Comparison of ENCODE assay signal across 21 cellular contexts in the genomic region with DNA sequence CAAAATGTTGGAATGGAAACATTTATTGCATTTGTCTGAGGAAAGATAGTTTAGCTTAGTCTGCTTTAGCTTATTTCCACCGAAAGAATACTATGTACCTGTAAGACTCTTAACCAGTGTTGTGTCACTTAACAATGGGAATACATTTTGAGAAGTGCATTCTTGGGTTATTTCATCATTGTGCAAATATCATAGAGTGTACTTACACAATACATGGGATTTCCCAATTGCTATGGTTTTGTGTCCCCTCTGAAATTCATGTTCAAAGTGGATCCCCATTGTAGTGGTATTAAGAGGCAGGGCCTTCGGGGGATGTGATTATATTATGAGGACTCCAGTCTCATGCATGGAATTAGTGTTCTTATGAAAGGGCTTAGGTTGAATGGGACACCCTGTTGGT.
DNase-seq lines count a peak whose midpoint lies in the region; ATAC-seq and TF ChIP-seq lines count a peak whose summit lies in the region.
"Had no signal": no experiment of that assay in that cellular context is flagged by ENCODE, and none has a peak within 500 bp of the region (broad histone marks: within the 10 kb centered on the region; RNA-seq: fewer than 3 reads in every experiment).

No MANE protein-coding gene starts in this region.

- no peak overlapping the region for H3K27ac ChIP-seq in foreskin keratinocyte
- H3K27ac ChIP-seq: colonic mucosa, SJSA1, tibial nerve, WERI-Rb-1 had no signal

- H3K27me3 ChIP-seq in foreskin keratinocyte, result no peaks in the 10 kb centered on the region
- H3K27me3 ChIP-seq: colonic mucosa, SJSA1, tibial nerve had no signal

- DNase-seq in DMS53 (lab: John Stamatoyannopoulos, UW) (peak; percentile 73), amniotic epithelial cell (ENCODE audit: low read depth) (peak; percentile 59), foreskin keratinocyte (peak; percentile 40 to 48), NCI-H1105 (lab: John Stamatoyannopoulos, UW) (no peak), epidermal melanocyte (ENCODE audit: insufficient read length, low spot score) (no peak)
- DNase-seq in activated T-cell treated with anti-CD3 and anti-CD28 coated beads, Interleukin-2, amount 50 U/mL, for 1 hour, result no peak
- DNase-seq: activated CD4-positive, alpha-beta memory T cell treated with anti-CD3 and anti-CD28 coated beads, Interleukin-2, amount 10 ng/mL, durations not matched to agents 7 days and 5 days; activated naive CD4-positive, alpha-beta T cell treated with anti-CD3 and anti-CD28 coated beads for 36 hours; activated T-cell treated with anti-CD3 and anti-CD28 coated beads, Interleukin-2, amount 50 U/mL, for 24 hours; colonic mucosa; glutamatergic neuron; NCI-H2029; NCI-H510A treated with DMSO at 0.1 percent for 48 hours; stimulated activated naive CD4-positive, alpha-beta T cell treated with Interleukin-2 at 50 U/mL for 16 hours; T-helper 17 cell; WERI-Rb-1 had no signal

- TF ChIP-seq RAD21 in Ishikawa (IDR thresholded peaks at IDR 0.05; ENCODE audit: low read depth), result no peak

- ATAC-seq in foreskin keratinocyte, result peak; percentile 13
- ATAC-seq in GM21447 (IDR thresholded peaks at IDR 0.05; ENCODE audit: unreplicated experiment), result no peak
- ATAC-seq: sciatic nerve, T-helper 17 cell had no signal

- H3K4me1 ChIP-seq in foreskin keratinocyte, result peaks cover 16% of the 10 kb centered on the region
- H3K4me1 ChIP-seq: colonic mucosa, tibial nerve had no signal

- TF ChIP-seq CTCF in foreskin keratinocyte (conservative IDR thresholded peaks at IDR 0.05), result no peak

- TF ChIP-seq EP300 in Ishikawa (IDR thresholded peaks at IDR 0.05; ENCODE audit: borderline replicate concordance), result 0 out of 2 replicates have a peak, but pooled peaks have one; percentile 30

TF ChIP-seq in Ishikawa, 13 proteins besides CTCF, POLR2A, EP300 and RAD21:
- TF ChIP-seq CEBPB (IDR thresholded peaks at IDR 0.05) (peak; percentile 77), NFIC (IDR thresholded peaks at IDR 0.05) (peak; percentile 9; the same call in 1 of the 2 replicates), CREB1 (IDR thresholded peaks at IDR 0.05; ENCODE audit: low read depth) (no peak), TEAD4 (IDR thresholded peaks at IDR 0.05) (peak; percentile 37; the same call in 1 of the 2 replicates), TCF12 (IDR thresholded peaks at IDR 0.05; ENCODE audit: low read depth) (no peak)

Comparison
In these comparisons a context has a peak if more than half of its experiments do, and no peak if none do; other contexts are left out.
1. DNase-seq: peak in DMS53 (single experiment), amniotic epithelial cell (single experiment) and foreskin keratinocyte (2 of 2); none in activated T-cell treated with anti-CD3 and anti-CD28 coated beads, Interleukin-2, amount 50 U/mL, for 1 hour (single experiment), NCI-H1105 (single experiment) and epidermal melanocyte (single experiment).